20 cellular contexts compared by ENCODE assay signal in the genomic region with DNA sequence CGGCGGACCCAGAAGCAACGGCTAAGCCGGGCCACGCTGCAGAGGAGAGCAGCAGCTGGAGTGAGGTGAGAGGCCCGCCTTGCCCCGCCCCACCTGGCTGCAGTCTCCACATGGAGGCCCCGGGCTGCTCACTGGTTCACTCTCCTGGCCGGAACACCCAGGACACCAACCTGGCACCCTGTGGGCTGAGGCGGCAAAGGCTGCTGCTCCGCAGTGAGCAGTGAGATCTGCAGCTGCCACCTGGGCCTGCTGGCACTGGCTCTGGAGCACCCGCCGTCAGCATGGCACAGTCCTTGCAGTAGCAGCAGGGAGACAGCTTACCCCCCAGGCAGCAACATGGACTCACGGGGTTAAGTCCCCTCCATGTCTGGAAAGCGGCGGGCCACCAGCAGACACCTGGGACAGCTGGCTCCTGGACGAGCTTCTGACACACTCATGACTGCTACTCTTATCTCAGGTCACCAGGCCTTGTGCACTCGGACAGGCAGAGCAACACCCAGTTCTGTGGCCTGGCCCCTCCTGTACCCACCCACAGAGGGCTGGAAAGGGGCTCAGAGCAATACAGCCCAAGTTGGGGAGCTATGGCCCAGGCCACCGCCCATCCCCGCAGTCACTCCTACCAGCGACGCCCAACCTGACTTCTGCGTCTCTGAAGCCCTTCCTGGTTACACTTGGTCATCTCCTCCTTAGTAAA. TPM values are rescaled to one million over a fixed set of nuclear protein-coding genes. Genes with fewer than 3 reads are reported as not detected.
DNase-seq lines count a peak whose midpoint lies in the region; ATAC-seq and TF ChIP-seq lines count a peak whose summit lies in the region.
"Had no signal": no experiment of that assay in that cellular context is flagged by ENCODE, and none has a peak within 500 bp of the region (broad histone marks: within the 10 kb centered on the region; RNA-seq: fewer than 3 reads in every experiment).

No MANE protein-coding gene starts in this region.

- intact Hi-C loops in psoas muscle (cut with DNase I): no loop called here

- H3K4me1 ChIP-seq in psoas muscle: peaks cover 43% of the 10 kb centered on the region
- H3K4me1 ChIP-seq: ascending aorta had no signal

- no peak for TF ChIP-seq CTCF in psoas muscle (IDR thresholded peaks at IDR 0.05)

- peaks cover 13 to 15% of the 10 kb centered on the region in 2 donors for H3K4me1 Mint-ChIP-seq in effector memory CD8-positive, alpha-beta T cell (ENCODE audit: low read depth in 2 of 2)
- H3K4me1 Mint-ChIP-seq: activated B cell treated with CpG ODN at 0.5 μM for 24 hours, mesothelial cell of epicardium had no signal

- peaks cover 74% of the 10 kb centered on the region for H3K36me3 Mint-ChIP-seq in effector memory CD8-positive, alpha-beta T cell (ENCODE audit: insufficient read depth)

- peak overlapping the region; percentile 54 for H3K27ac ChIP-seq in psoas muscle
- H3K27ac ChIP-seq: ascending aorta, tibial nerve had no signal

- ATAC-seq in effector memory CD8-positive, alpha-beta T cell (replicated peaks): no peak
- ATAC-seq in psoas muscle: peak; percentile 51 to 84 (median 78)
- ATAC-seq in GM21515 (IDR thresholded peaks at IDR 0.05; ENCODE audit: unreplicated experiment): no peak
- no peak for ATAC-seq in GM19351 (IDR thresholded peaks at IDR 0.05; ENCODE audit: unreplicated experiment)

- H3K9me3 ChIP-seq in psoas muscle: no peaks in the 10 kb centered on the region
- H3K9me3 ChIP-seq: ascending aorta, BE2C, tibial nerve had no signal

- no peaks in the 10 kb centered on the region for H3K9me3 Mint-ChIP-seq in effector memory CD8-positive, alpha-beta T cell
- H3K9me3 Mint-ChIP-seq: activated B cell treated with CpG ODN at 0.5 μM for 24 hours, mesothelial cell of epicardium had no signal

- 42 to 58% (median 50%) methylated on average over 21 to 23 of the region's 23 CpGs for whole genome bisulfite sequencing in psoas muscle, 3 donors

- no peaks in the 10 kb centered on the region for H3K27me3 ChIP-seq in psoas muscle (ENCODE audit: insufficient read depth in 3 of 3, low read length in 2 of 3)
- H3K27me3 ChIP-seq: ascending aorta, BE2C, tibial nerve had no signal

- peak overlapping the region; percentile 25 to 75 for H3K27ac Mint-ChIP-seq in effector memory CD8-positive, alpha-beta T cell
- H3K27ac Mint-ChIP-seq: activated B cell treated with CpG ODN at 0.5 μM for 24 hours, mesothelial cell of epicardium had no signal

- peak; percentile 64 for DNase-seq in NCI-H1694 (lab: John Stamatoyannopoulos, UW)
- peak; percentile 23 for DNase-seq in OCI-M1 (lab: John Stamatoyannopoulos, UW)
- no peak for DNase-seq in effector memory CD8-positive, alpha-beta T cell
- DNase-seq in psoas muscle: peak in 1 of 2 donors; percentile 73
- no peak for DNase-seq in NCI-H69 (lab: John Stamatoyannopoulos, UW)
- DNase-seq: activated B cell treated with CpG ODN at 0.5 μM for 24 hours; activated gamma-delta T cell; BE2C; DMS153; HCEC 1CT; NCI-H1930; small intestine; stimulated activated CD4-positive, alpha-beta T cell treated with anti-CD3 and anti-CD28 coated beads, Interleukin-4, amount 100 ng/mL, for 4 hours had no signal

- H3K4me3 ChIP-seq in psoas muscle: no peak overlapping the region
- H3K4me3 ChIP-seq: ascending aorta, tibial nerve had no signal

- peaks cover 4 to 97% of the 10 kb centered on the region in 2 donors for H3K36me3 ChIP-seq in psoas muscle (ENCODE audit: insufficient read depth in 1 of 2, low read depth in 1 of 2)

- no peak overlapping the region for H3K4me3 Mint-ChIP-seq in effector memory CD8-positive, alpha-beta T cell
- H3K4me3 Mint-ChIP-seq: activated B cell treated with CpG ODN at 0.5 μM for 24 hours, mesothelial cell of epicardium had no signal

- no peaks in the 10 kb centered on the region for H3K27me3 Mint-ChIP-seq in effector memory CD8-positive, alpha-beta T cell
- H3K27me3 Mint-ChIP-seq: activated B cell treated with CpG ODN at 0.5 μM for 24 hours had no signal

RNA-seq across cellular contexts. Expression of a gene that starts 13.2 kb away (rescaled TPM):
- total RNA-seq in psoas muscle: 10 to 100 TPM in 1 of 4 donors, 1 to 10 TPM in 3; 5.9 to 11.2 (median 8.1) TPM
- polyA plus RNA-seq in psoas muscle: 10 to 100 TPM in 1 of 3 donors, 1 to 10 TPM in 2; 3.8 to 21.5 (median 9.7) TPM

RNA-seq across cellular contexts. Expression of a gene that starts 17.6 kb away (rescaled TPM):
- total RNA-seq in psoas muscle: 100 to 1,000 TPM; 124 to 182 (median 159) TPM
- 100 to 1,000 TPM; 103 to 123 (median 109) TPM for polyA plus RNA-seq in psoas muscle

RNA-seq across cellular contexts. Expression of a gene that starts 25.5 kb away (rescaled TPM):
- under 1 TPM; 0.13 to 0.54 (median 0.25) TPM for total RNA-seq in psoas muscle
- polyA plus RNA-seq in psoas muscle: under 1 TPM in 2 of 3 donors, not detected in 1; 0.12 to 0.18 TPM
- total RNA-seq: activated B cell treated with CpG ODN at 0.5 μM for 24 hours, ascending aorta, dermis microvascular lymphatic vessel endothelial cell, HT1080, tibial nerve had no signal

Comparison
In these comparisons a context has a peak if more than half of its experiments do, and no peak if none do; other contexts are left out.
1. DNase-seq: peak in NCI-H1694 (single experiment) and OCI-M1 (single experiment); none in effector memory CD8-positive, alpha-beta T cell (0 of 3) and NCI-H69 (single experiment).
2. ATAC-seq: peak in psoas muscle (4 of 4); none in effector memory CD8-positive, alpha-beta T cell (single experiment), GM21515 (single experiment) and GM19351 (single experiment).